In the genomic region with DNA sequence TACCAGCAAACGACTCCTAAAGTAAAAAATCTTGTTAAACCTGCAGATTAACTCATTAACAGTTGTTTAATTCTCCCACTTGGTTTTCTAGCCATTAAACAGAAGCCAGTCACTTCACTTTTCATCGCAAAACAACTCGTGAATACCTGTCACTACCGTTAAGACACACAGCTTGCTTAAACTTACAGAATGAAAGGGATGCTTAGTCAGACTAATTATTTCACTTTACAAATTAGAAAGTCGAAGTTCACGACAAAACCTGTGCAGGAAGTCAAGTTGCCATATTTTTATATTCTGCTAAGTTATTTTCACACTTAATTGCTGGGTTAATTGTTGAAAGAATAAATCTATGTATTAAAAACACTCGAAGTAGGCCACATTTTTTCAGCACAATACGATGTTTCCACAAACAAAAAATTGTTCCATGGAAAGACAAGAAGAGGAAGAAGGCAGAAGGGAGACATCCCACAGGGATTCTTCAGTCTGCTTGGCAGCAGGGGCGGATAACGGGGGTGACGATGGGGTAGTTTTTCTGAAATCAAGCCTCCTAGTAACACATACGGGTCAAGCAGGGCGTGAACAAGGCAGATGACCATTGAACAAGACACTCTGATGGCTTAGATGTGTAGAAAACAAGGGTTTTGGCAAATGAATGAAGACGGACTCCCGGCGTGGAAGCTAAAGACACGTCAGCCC, we compare ENCODE assay signal across 8 cellular contexts. TPM values are rescaled to one million over a fixed set of nuclear protein-coding genes. Genes with fewer than 3 reads are reported as not detected.
A peak's percentile ranks its signal among the peaks of the same experiment; 100 is the strongest.
DNase-seq lines count a peak whose midpoint lies in the region; ATAC-seq and TF ChIP-seq lines count a peak whose summit lies in the region.

No MANE protein-coding gene starts in this region.

- 2% methylated on average over 17 of the region's 17 CpGs for WGBS in heart right ventricle, 2 donors

- ATAC-seq in heart right ventricle (peak in 2 of 8 donors; percentile 1 to 6), upper lobe of right lung (no peak), HG03139 (IDR thresholded peaks at IDR 0.05; ENCODE audit: unreplicated experiment) (no peak)

- H3K9ac ChIP-seq in NT2/D1 (ENCODE audit: insufficient read length, low read depth), result peak overlapping the region; percentile 96

- intact Hi-C loops in heart right ventricle (cut with DNase I), result loop anchor here in 7 of 10 donors (2.0 to 10.0 kb wide), 5 partner anchors 73 to 285 kb away; a partner anchor contains a TSS
- intact Hi-C loops in cardiac septum (cut with DNase I), result loop anchor here (2.0 kb wide), 1 partner anchor 279 kb away; a partner anchor contains a TSS
- intact Hi-C loops in upper lobe of right lung (cut with DNase I), result no loop called here

- H3K27ac ChIP-seq in heart right ventricle (peak overlapping the region; percentile 80 to 99 (median 96)), caudate nucleus (ENCODE audit: low read depth, low read length) (peak overlapping the region; percentile 92), upper lobe of right lung (peak overlapping the region; percentile 93)

- DNase-seq in heart right ventricle (no peak), cardiac septum (ENCODE audit: low spot score) (no peak), NT2/D1 (ENCODE audit: low read depth, low spot score) (no peak), caudate nucleus (lab: John Stamatoyannopoulos, UW) (peak in 10 of 61 donors; percentile 8 to 61 (median 20)), medulla oblongata (ENCODE audit: extremely low spot score) (peak; percentile 21), upper lobe of right lung (no peak)
- no peak for DNase-seq in stimulated activated naive CD4-positive, alpha-beta T cell treated with Interleukin-2 at 50 U/mL for 16 hours (lab: John Stamatoyannopoulos, UW)

- H3K27me3 ChIP-seq in heart right ventricle, result no peaks in the 10 kb centered on the region
- no peaks in the 10 kb centered on the region for H3K27me3 ChIP-seq in NT2/D1 (ENCODE audit: insufficient read depth, insufficient read length)
- no peaks in the 10 kb centered on the region for H3K27me3 ChIP-seq in upper lobe of right lung

- H3K9me3 ChIP-seq in heart right ventricle, result no peaks in the 10 kb centered on the region
- no peaks in the 10 kb centered on the region for H3K9me3 ChIP-seq in NT2/D1 (ENCODE audit: insufficient read depth, low read length)
- no peaks in the 10 kb centered on the region for H3K9me3 ChIP-seq in upper lobe of right lung

- no peak for TF ChIP-seq CTCF in heart right ventricle (IDR thresholded peaks at IDR 0.05)
- TF ChIP-seq CTCF in upper lobe of right lung (IDR thresholded peaks at IDR 0.05), result no peak

- H3K4me3 ChIP-seq in heart right ventricle (peak overlapping the region; percentile 75 to 100 (median 97)), NT2/D1 (ENCODE audit: insufficient read length, low read depth) (peak overlapping the region; percentile 82), upper lobe of right lung (peak overlapping the region; percentile 100)

- H3K36me3 ChIP-seq in heart right ventricle (peaks cover 0 to 33% (median 15%) of the 10 kb centered on the region in 9 donors), NT2/D1 (ENCODE audit: insufficient read depth, insufficient read length, low read length) (peaks cover 34% of the 10 kb centered on the region), upper lobe of right lung (peaks cover 25% of the 10 kb centered on the region)

- H3K4me1 ChIP-seq in heart right ventricle (peaks cover 6 to 58% (median 31%) of the 10 kb centered on the region in 9 donors), NT2/D1 (ENCODE audit: insufficient read depth, insufficient read length) (no peaks in the 10 kb centered on the region), upper lobe of right lung (peaks cover 15% of the 10 kb centered on the region)

RNA-seq across cellular contexts. Expression of a gene that starts 0.9 kb away (rescaled TPM):
- total RNA-seq in heart right ventricle (10 to 100 TPM; 50.9 to 80.5 (median 62.5) TPM), cardiac septum (61.8 TPM), upper lobe of right lung (128 TPM)
- polyA plus RNA-seq in heart right ventricle, result 10 to 100 TPM in 1 of 2 donors, 1 to 10 TPM in 1; 8.3 to 42.4 TPM
